In the genomic region with DNA sequence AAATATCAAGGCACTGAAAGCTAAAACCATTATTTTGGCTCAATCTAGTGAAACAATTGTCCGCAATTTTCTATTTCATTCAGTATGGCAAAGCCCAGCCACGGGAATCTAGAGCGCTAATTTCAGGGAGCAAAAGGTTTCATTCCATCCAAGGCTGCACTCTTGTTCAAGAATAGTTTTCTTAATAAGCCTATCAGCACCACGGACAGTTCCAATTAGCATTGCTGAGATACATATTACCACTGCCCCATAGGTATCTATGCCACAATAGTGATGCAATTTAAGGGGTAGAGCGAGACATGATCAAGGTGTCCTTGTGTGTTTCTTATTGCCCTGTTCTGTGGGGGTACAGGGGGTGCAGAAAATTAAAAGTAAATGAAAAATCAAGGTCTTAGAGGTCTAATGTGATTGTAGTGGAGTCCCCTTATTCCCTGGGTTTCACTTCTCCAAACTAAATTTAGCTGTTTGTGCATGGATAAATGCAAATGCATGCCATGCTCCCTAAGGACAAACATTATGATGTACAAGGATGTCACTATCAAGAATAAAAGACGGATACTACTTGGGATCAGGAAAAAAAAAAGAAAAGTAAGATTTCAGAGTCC, we compare ENCODE assay signal across 13 cellular contexts. TPM values are rescaled to one million over a fixed set of nuclear protein-coding genes. Genes with fewer than 3 reads are reported as not detected.
DNase-seq lines count a peak whose midpoint lies in the region; TF ChIP-seq lines count a peak whose summit lies in the region.
"Had no signal": no experiment of that assay in that cellular context is flagged by ENCODE, and none has a peak within 500 bp of the region (broad histone marks: within the 10 kb centered on the region; RNA-seq: fewer than 3 reads in every experiment).

No MANE protein-coding gene starts in this region.

- H3K27ac ChIP-seq in breast epithelium (no peak overlapping the region), SK-N-SH (ENCODE audit: low read depth in 2 of 2, low read length in 1 of 2) (no peak overlapping the region)
- H3K27ac ChIP-seq: spleen had no signal

- no peak for TF ChIP-seq CTCF in MCF 10A (IDR thresholded peaks at IDR 0.05; ENCODE audit: unreplicated experiment)
- no peak for TF ChIP-seq CTCF in breast epithelium (IDR thresholded peaks at IDR 0.05)
- TF ChIP-seq CTCF in SK-N-SH (IDR thresholded peaks at IDR 0.05), result no peak
- TF ChIP-seq CTCF in fibroblast of villous mesenchyme (IDR thresholded peaks at IDR 0.05; ENCODE audit: insufficient read depth, low read depth, low read length), result no peak

- BruUV-seq in MCF 10A (replicated peaks; lab: Mats Ljungman, UMichigan), result no TSS peak

- intact Hi-C loops in MCF 10A (cut with micrococcal nuclease), result no loop called here
- intact Hi-C loops in breast epithelium (cut with DNase I; ENCODE audit: low total_unique reads), result loop anchor here (2.0 kb wide), 1 partner anchor 17 kb away; no protein-coding TSS in a partner anchor

- H3K27me3 ChIP-seq in breast epithelium, result no peaks in the 10 kb centered on the region
- no peaks in the 10 kb centered on the region for H3K27me3 ChIP-seq in SK-N-SH (ENCODE audit: insufficient read depth)

- H3K9me3 Mint-ChIP-seq in MCF 10A (ENCODE audit: unreplicated experiment), result no peaks in the 10 kb centered on the region
- no peaks in the 10 kb centered on the region for H3K9me3 Mint-ChIP-seq in activated naive CD8-positive, alpha-beta T cell treated with anti-CD3 and anti-CD28 coated beads for 36 hours
- H3K9me3 Mint-ChIP-seq: activated naive CD8-positive, alpha-beta T cell treated with anti-CD3 and anti-CD28 coated beads, Interleukin-2, amount 10 ng/mL, durations not matched to agents 7 days and 5 days had no signal

- no peak overlapping the region for H3K4me2 ChIP-seq in SK-N-SH

- CTCF ChIA-PET in MCF 10A (lab: Yijun Ruan, JAX), result interaction anchor here (0.7 to 3.2 kb wide), 8 partner anchors 29 to 589 kb away, joined by 3 to 11 read pairs (median 3); a partner anchor contains a TSS
- CTCF ChIA-PET in SK-N-SH (lab: Yijun Ruan, JAX), result interaction anchor here (0.8 to 1.3 kb wide), 5 partner anchors 8 to 133 kb away, joined by 3 to 5 read pairs (median 4); a partner anchor contains a TSS

- H3K36me3 ChIP-seq in breast epithelium, result no peaks in the 10 kb centered on the region
- H3K36me3 ChIP-seq in SK-N-SH (replicated peaks in 1 of 2; ENCODE audit: control insufficient read depth in 1 of 2, insufficient read depth in 2 of 2, low read length in 1 of 2), result peaks cover 0 to 3% of the 10 kb centered on the region in 2 experiments
- H3K36me3 ChIP-seq: BE2C, spleen had no signal

- H3K36me3 Mint-ChIP-seq in MCF 10A (ENCODE audit: insufficient read depth, unreplicated experiment), result no peaks in the 10 kb centered on the region
- no peaks in the 10 kb centered on the region for H3K36me3 Mint-ChIP-seq in activated naive CD8-positive, alpha-beta T cell treated with anti-CD3 and anti-CD28 coated beads for 36 hours
- H3K36me3 Mint-ChIP-seq: activated naive CD8-positive, alpha-beta T cell treated with anti-CD3 and anti-CD28 coated beads, Interleukin-2, amount 10 ng/mL, durations not matched to agents 7 days and 5 days had no signal

- H3K79me2 ChIP-seq in SK-N-SH (ENCODE audit: insufficient read depth), result peaks cover 39% of the 10 kb centered on the region; the same call in 1 of the 2 replicates

- no peaks in the 10 kb centered on the region for H3K4me1 Mint-ChIP-seq in MCF 10A (ENCODE audit: insufficient read depth, unreplicated experiment)
- H3K4me1 Mint-ChIP-seq in activated naive CD8-positive, alpha-beta T cell treated with anti-CD3 and anti-CD28 coated beads for 36 hours, result no peaks in the 10 kb centered on the region
- H3K4me1 Mint-ChIP-seq: activated naive CD8-positive, alpha-beta T cell treated with anti-CD3 and anti-CD28 coated beads, Interleukin-2, amount 10 ng/mL, durations not matched to agents 7 days and 5 days had no signal

- peaks cover 3% of the 10 kb centered on the region for H3F3A ChIP-seq in SK-N-SH (replicated peaks; ENCODE audit: insufficient read depth)

- 57% methylated on average over 6 of the region's 6 CpGs for WGBS in SK-N-SH (ENCODE audit: low lambda C conversion rate)

- no peak for TF ChIP-seq POLR2A in breast epithelium (IDR thresholded peaks at IDR 0.05)

- H3K27me3 Mint-ChIP-seq in MCF 10A (ENCODE audit: insufficient read depth, unreplicated experiment), result no peaks in the 10 kb centered on the region
- no peaks in the 10 kb centered on the region for H3K27me3 Mint-ChIP-seq in activated naive CD8-positive, alpha-beta T cell treated with anti-CD3 and anti-CD28 coated beads for 36 hours
- H3K27me3 Mint-ChIP-seq: activated naive CD8-positive, alpha-beta T cell treated with anti-CD3 and anti-CD28 coated beads, Interleukin-2, amount 10 ng/mL, durations not matched to agents 7 days and 5 days had no signal

- H3K4me1 ChIP-seq in breast epithelium, result no peaks in the 10 kb centered on the region
- peaks cover 0 to 11% of the 10 kb centered on the region in 2 experiments; a peak in 1 of 4 replicates for H3K4me1 ChIP-seq in SK-N-SH (ENCODE audit: control insufficient read depth in 1 of 2, insufficient read depth in 2 of 2, low read depth in 1 of 2, low read length in 1 of 2)
- H3K4me1 ChIP-seq: BE2C, spleen had no signal

- H2AFZ ChIP-seq in SK-N-SH (ENCODE audit: low read depth), result no peak overlapping the region

- DNase-seq in MCF 10A (ENCODE audit: unreplicated experiment) (peak; percentile 86), breast epithelium (ENCODE audit: low spot score in 2 of 2) (no peak), SK-N-SH (no peak), fibroblast of villous mesenchyme (ENCODE audit: low read depth) (peak; percentile 63), superior temporal gyrus (ENCODE audit: extremely low spot score) (peak; percentile 60), NCI-H1417 (lab: John Stamatoyannopoulos, UW) (no peak)
- no peak for DNase-seq in activated naive CD8-positive, alpha-beta T cell treated with anti-CD3 and anti-CD28 coated beads for 36 hours
- no peak for DNase-seq in stimulated activated CD4-positive, alpha-beta T cell treated with anti-CD3 and anti-CD28 coated beads, Interleukin-4, amount 100 ng/mL, for 1 hour
- DNase-seq: activated naive CD8-positive, alpha-beta T cell treated with anti-CD3 and anti-CD28 coated beads, Interleukin-2, amount 10 ng/mL, durations not matched to agents 7 days and 5 days; BE2C; NCI-H187 treated with DMSO at 0.1 percent for 48 hours; spleen; substantia nigra had no signal

- H3K4me3 ChIP-seq in breast epithelium (no peak overlapping the region), SK-N-SH (ENCODE audit: low read depth in 2 of 2, low read length in 1 of 2) (no peak overlapping the region), fibroblast of villous mesenchyme (ENCODE audit: low read depth, low read length) (no peak overlapping the region)
- H3K4me3 ChIP-seq: spleen had no signal

- H3K27ac Mint-ChIP-seq in MCF 10A (ENCODE audit: low read depth, unreplicated experiment), result no peak overlapping the region
- no peak overlapping the region for H3K27ac Mint-ChIP-seq in activated naive CD8-positive, alpha-beta T cell treated with anti-CD3 and anti-CD28 coated beads for 36 hours
- H3K27ac Mint-ChIP-seq: activated naive CD8-positive, alpha-beta T cell treated with anti-CD3 and anti-CD28 coated beads, Interleukin-2, amount 10 ng/mL, durations not matched to agents 7 days and 5 days had no signal

- no peak overlapping the region for H3K9ac ChIP-seq in SK-N-SH

- TF ChIP-seq EP300 in SK-N-SH (IDR thresholded peaks at IDR 0.05; ENCODE audit: borderline replicate concordance in 1 of 2, low read depth in 1 of 2, low read length in 1 of 2), result no peak

- POLR2A ChIA-PET in MCF 10A (lab: Yijun Ruan, JAX), result interaction anchor here (1.0 to 1.4 kb wide), 2 partner anchors 16 to 58 kb away, joined by 3 to 4 read pairs; no protein-coding TSS in a partner anchor
- POLR2A ChIA-PET in SK-N-SH (lab: Yijun Ruan, JAX), result interaction anchor here (0.6 kb wide), 1 partner anchor 1824 kb away, joined by 4 read pairs; no protein-coding TSS in a partner anchor

- H3K9me3 ChIP-seq in breast epithelium (no peaks in the 10 kb centered on the region), SK-N-SH (no peaks in the 10 kb centered on the region)
- H3K9me3 ChIP-seq: BE2C, spleen had no signal

- no peak overlapping the region for H3K4me3 Mint-ChIP-seq in MCF 10A (ENCODE audit: unreplicated experiment)
- H3K4me3 Mint-ChIP-seq in activated naive CD8-positive, alpha-beta T cell treated with anti-CD3 and anti-CD28 coated beads for 36 hours, result no peak overlapping the region
- H3K4me3 Mint-ChIP-seq: activated naive CD8-positive, alpha-beta T cell treated with anti-CD3 and anti-CD28 coated beads, Interleukin-2, amount 10 ng/mL, durations not matched to agents 7 days and 5 days had no signal

- H3K9me2 ChIP-seq in SK-N-SH, result no peaks in the 10 kb centered on the region

- H4K20me1 ChIP-seq in SK-N-SH (ENCODE audit: insufficient read depth), result peaks cover 18% of the 10 kb centered on the region

- TF ChIP-seq RAD21 in SK-N-SH (IDR thresholded peaks at IDR 0.05; ENCODE audit: low read length), result no peak

TF ChIP-seq in SK-N-SH, 30 proteins besides CTCF, POLR2A, EP300 and RAD21 (continues in another document):
- no peak for TF ChIP-seq YY1 (IDR thresholded peaks at IDR 0.05; ENCODE audit: low read depth)

RNA-seq across cellular contexts. Expression of a gene that starts 45.5 kb away (rescaled TPM):
- total RNA-seq in MCF 10A (2022), result 34.3 and 61.6 TPM in 2 replicates
- total RNA-seq in breast epithelium, result 10 to 100 TPM; 14.5 to 52.0 (median 24.3) TPM
- polyA plus RNA-seq in SK-N-SH (2012; rRNA removed), result 9.1 and 11.3 TPM in 2 replicates
- 12.0 and 15.4 TPM in 2 replicates for polyA plus RNA-seq in SK-N-SH (2012; cell fraction: cytosol; rRNA removed)
- 4.8 and 8.7 TPM in 2 replicates for polyA plus RNA-seq in SK-N-SH (2012; cell fraction: nucleus; rRNA removed)
- 49.0 and 54.8 TPM in 2 replicates for total RNA-seq in fibroblast of villous mesenchyme
- under 1 TPM in 1 of 2 experiments, not detected in 1; 0.12 TPM for total RNA-seq in activated naive CD8-positive, alpha-beta T cell treated with anti-CD3 and anti-CD28 coated beads for 36 hours
- total RNA-seq: activated naive CD8-positive, alpha-beta T cell treated with anti-CD3 and anti-CD28 coated beads, Interleukin-2, amount 10 ng/mL, durations not matched to agents 7 days and 5 days had no signal

Comparison
In these comparisons a context has a peak if more than half of its experiments do, and no peak if none do; other contexts are left out.
1. DNase-seq: peak in MCF 10A (single experiment), fibroblast of villous mesenchyme (single experiment) and superior temporal gyrus (single experiment); none in breast epithelium (0 of 2), SK-N-SH (single experiment), activated naive CD8-positive, alpha-beta T cell treated with anti-CD3 and anti-CD28 coated beads for 36 hours (single experiment), stimulated activated CD4-positive, alpha-beta T cell treated with anti-CD3 and anti-CD28 coated beads, Interleukin-4, amount 100 ng/mL, for 1 hour (single experiment) and NCI-H1417 (0 of 3).
2. RNA of a gene that starts 45.5 kb away (total RNA-seq): 49.0 to 54.8 TPM in fibroblast of villous mesenchyme, 34.3 to 61.6 TPM in MCF 10A and 14.5 to 52.0 TPM in breast epithelium; 0.12 TPM in activated naive CD8-positive, alpha-beta T cell treated with anti-CD3 and anti-CD28 coated beads for 36 hours; every median in the first group is over 10 times any median in the second.